In the genomic region with DNA sequence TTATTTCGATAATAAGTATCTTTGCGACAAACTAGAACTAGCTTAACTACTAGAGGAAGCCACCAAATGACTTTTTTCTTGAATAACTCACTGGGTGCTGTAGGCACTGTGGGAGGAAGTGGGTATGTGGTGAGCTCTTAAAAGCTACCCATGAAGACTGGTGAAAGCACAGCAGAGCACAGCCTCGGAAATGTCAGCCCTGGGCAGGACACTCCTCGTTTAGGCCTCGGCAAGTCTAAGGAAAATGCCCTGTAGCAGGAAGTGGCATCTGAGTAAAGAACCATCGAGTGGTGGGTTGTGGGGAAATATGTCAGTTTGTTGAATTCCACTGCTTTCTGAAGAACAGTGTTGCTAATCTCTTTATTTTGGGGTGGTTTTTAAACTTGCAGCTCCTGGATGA, we compare ENCODE assay signal across 9 cellular contexts. TPM values are rescaled to one million over a fixed set of nuclear protein-coding genes. Genes with fewer than 3 reads are reported as not detected.
A peak's percentile ranks its signal among the peaks of the same experiment; 100 is the strongest.
DNase-seq lines count a peak whose midpoint lies in the region; ATAC-seq, FAIRE-seq and TF ChIP-seq lines count a peak whose summit lies in the region.
"Had no signal": no experiment of that assay in that cellular context is flagged by ENCODE, and none has a peak within 500 bp of the region (broad histone marks: within the 10 kb centered on the region; RNA-seq: fewer than 3 reads in every experiment).

No MANE protein-coding gene starts in this region.

- peaks cover 43% of the 10 kb centered on the region for H3K36me3 Mint-ChIP-seq in activated B cell treated with CpG ODN at 0.5 μM for 24 hours (ENCODE audit: low read depth)

- peaks cover 39% of the 10 kb centered on the region for H3K4me1 Mint-ChIP-seq in activated B cell treated with CpG ODN at 0.5 μM for 24 hours

- peak overlapping the region; percentile 99 for H3K27ac Mint-ChIP-seq in activated B cell treated with CpG ODN at 0.5 μM for 24 hours

- CTCF ChIA-PET in activated B cell treated with CpG ODN at 0.5 μM for 24 hours (lab: Charles Lee) = interaction anchor here (1.2 to 1.7 kb wide), 2 partner anchors 21 to 108 kb away, joined by 3 to 16 read pairs; no protein-coding TSS in a partner anchor

- H3K4me3 ChIP-seq in prostate gland = no peak overlapping the region

- DNase-seq in activated B cell treated with CpG ODN at 0.5 μM for 24 hours (peak; percentile 41), prostate gland (ENCODE audit: low spot score) (no peak), NCI-H1417 treated with DMSO at 0.1 percent for 48 hours (lab: John Stamatoyannopoulos, UW) (no peak), urothelium cell line (ENCODE audit: low spot score) (no peak)

- no peaks in the 10 kb centered on the region for H3K36me3 ChIP-seq in prostate gland

- no peaks in the 10 kb centered on the region for H3K4me1 ChIP-seq in prostate gland (replicated peaks)
- H3K4me1 ChIP-seq: parathyroid adenoma had no signal

- no peak for FAIRE-seq in urothelium cell line (lab: Jason Lieb, UNC)

- peak; percentile 63 for ATAC-seq in GM18505 (IDR thresholded peaks at IDR 0.05; ENCODE audit: unreplicated experiment)
- peak; percentile 59 for ATAC-seq in HG03139 (IDR thresholded peaks at IDR 0.05; ENCODE audit: unreplicated experiment)
- peak; percentile 66 for ATAC-seq in activated B cell treated with CpG ODN at 0.5 μM for 24 hours (ENCODE audit: low read depth)
- ATAC-seq in HG03045 (IDR thresholded peaks at IDR 0.05; ENCODE audit: unreplicated experiment) = no peak

- TF ChIP-seq CTCF in activated B cell treated with CpG ODN at 0.5 μM for 24 hours (IDR thresholded peaks at IDR 0.05) (no peak), prostate gland (IDR thresholded peaks at IDR 0.05) (no peak)

- H3K4me3 Mint-ChIP-seq in activated B cell treated with CpG ODN at 0.5 μM for 24 hours = peak overlapping the region; percentile 83

- H3K9me3 Mint-ChIP-seq in activated B cell treated with CpG ODN at 0.5 μM for 24 hours = no peaks in the 10 kb centered on the region

- WGBS in prostate gland = 77% methylated on average over 6 of the region's 6 CpGs

- H3K27ac ChIP-seq in cingulate gyrus (ENCODE audit: low read depth, low read length) = peak overlapping the region; percentile 60
- peak overlapping the region; percentile 61 to 71 for H3K27ac ChIP-seq in prostate gland
- H3K27ac ChIP-seq: parathyroid adenoma had no signal

- no peaks in the 10 kb centered on the region for H3K27me3 Mint-ChIP-seq in activated B cell treated with CpG ODN at 0.5 μM for 24 hours

- no peaks in the 10 kb centered on the region for H3K9me3 ChIP-seq in prostate gland

- POLR2A ChIA-PET in activated B cell treated with CpG ODN at 0.5 μM for 24 hours (lab: Charles Lee) = interaction anchor here (0.6 to 2.5 kb wide), 20 partner anchors 11 to 390 kb away, joined by 3 to 23 read pairs (median 6); partner anchors contain the start of genes C9orf78, FNBP1, TOR1A and USP20

- TF ChIP-seq POLR2A in GM18505 (IDR thresholded peaks at IDR 0.05; ENCODE audit: borderline replicate concordance, extremely low read depth, insufficient read depth, insufficient read length) (peak; percentile 40), prostate gland (IDR thresholded peaks at IDR 0.05) (no peak)

- no peaks in the 10 kb centered on the region for H3K27me3 ChIP-seq in prostate gland (replicated peaks; ENCODE audit: insufficient read depth)

- intact Hi-C loops in activated B cell treated with CpG ODN at 0.5 μM for 24 hours (cut with micrococcal nuclease) (loop anchor here (1.0 kb wide), 3 partner anchors 21 to 240 kb away; no protein-coding TSS in a partner anchor), prostate gland (cut with DNase I) (no loop called here)

RNA-seq across cellular contexts. Expression of gene NCS1, which starts 44.0 kb away (rescaled TPM):
- total RNA-seq in activated B cell treated with CpG ODN at 0.5 μM for 24 hours (0.24 and 0.59 TPM in 2 replicates), prostate gland (10 to 100 TPM; 19.1 to 28.5 TPM)

Comparison
In these comparisons a context has a peak if more than half of its experiments do, and no peak if none do; other contexts are left out.
1. RNA of gene NCS1, which starts 44.0 kb away (total RNA-seq): 19.1 to 28.5 TPM in prostate gland; 0.24 to 0.59 TPM in activated B cell treated with CpG ODN at 0.5 μM for 24 hours; every median in the first group is over 10 times any median in the second.